Comparison of ENCODE assay signal across 8 cellular contexts in genomic region chr16:2468725-2469398, GRCh38. TPM values are rescaled to one million over a fixed set of nuclear protein-coding genes. Genes with fewer than 3 reads are reported as not detected.
DNase-seq lines count a peak whose midpoint lies in the region; ATAC-seq, FAIRE-seq and TF ChIP-seq lines count a peak whose summit lies in the region.

No MANE protein-coding gene starts in this region.

- no peaks in the 10 kb centered on the region for H3K9me2 ChIP-seq in Loucy (replicated peaks; ENCODE audit: low read depth, low read length)

- no peaks in the 10 kb centered on the region for H3K36me3 ChIP-seq in Loucy (ENCODE audit: insufficient read depth, low read length)
- H3K36me3 ChIP-seq in SK-N-MC (ENCODE audit: insufficient read depth, low read length): no peaks in the 10 kb centered on the region
- H3K36me3 ChIP-seq in keratinocyte (ENCODE audit: control insufficient read depth in 2 of 2, extremely low read depth in 1 of 2, insufficient read depth in 2 of 2, low read length in 2 of 2): no peaks in the 10 kb centered on the region

- H3K4me3 ChIP-seq in GM08714 (ENCODE audit: low read length) (peak overlapping the region; percentile 37; the same call in 1 of the 2 replicates), Loucy (ENCODE audit: low read length, poor library complexity, severe bottlenecking) (peak overlapping the region; percentile 80), SK-N-MC (peak overlapping the region; percentile 75), keratinocyte (ENCODE audit: control insufficient read depth in 2 of 3, extremely low read depth in 1 of 3, insufficient read depth in 2 of 3, low read depth in 1 of 3, low read length in 3 of 3) (peak overlapping the region in 1 of 3 experiments; percentile 59)

- H3K4me1 ChIP-seq in Loucy (ENCODE audit: insufficient read depth, low read length, poor library complexity, severe bottlenecking) (peaks cover 37% of the 10 kb centered on the region), keratinocyte (ENCODE audit: control insufficient read depth, extremely low read depth, insufficient read depth, low read length) (peaks cover 11% of the 10 kb centered on the region)

- ATAC-seq in GM21423 (IDR thresholded peaks at IDR 0.05; ENCODE audit: unreplicated experiment) (no peak), GM18498 (IDR thresholded peaks at IDR 0.05; ENCODE audit: unreplicated experiment) (no peak), GM18520 (IDR thresholded peaks at IDR 0.05; ENCODE audit: unreplicated experiment) (no peak)

- H3K4me2 ChIP-seq in Loucy (ENCODE audit: low read depth, low read length, poor library complexity, severe bottlenecking) (peak overlapping the region; percentile 92), keratinocyte (ENCODE audit: control insufficient read depth, extremely low read depth, insufficient read depth, low read depth, low read length) (peak overlapping the region; percentile 90)

- H3K27me3 ChIP-seq in Loucy (ENCODE audit: insufficient read depth, low read length, poor library complexity, severe bottlenecking) (no peaks in the 10 kb centered on the region), keratinocyte (ENCODE audit: control insufficient read depth, extremely low read depth, insufficient read depth, low read length) (peaks cover 28% of the 10 kb centered on the region)

- H3K9me3 ChIP-seq in Loucy (ENCODE audit: insufficient read depth, low read depth, low read length) (no peaks in the 10 kb centered on the region), SK-N-MC (ENCODE audit: low read depth, low read length) (no peaks in the 10 kb centered on the region), keratinocyte (ENCODE audit: control insufficient read depth, low read depth, low read length) (no peaks in the 10 kb centered on the region)

- no peak overlapping the region for H2AFZ ChIP-seq in Loucy (ENCODE audit: low read length)
- H2AFZ ChIP-seq in keratinocyte (ENCODE audit: control insufficient read depth, low read length): no peak overlapping the region

- no peaks in the 10 kb centered on the region for H3K9me1 ChIP-seq in keratinocyte (ENCODE audit: control insufficient read depth, extremely low read depth, insufficient read depth, low read length)

- H3K79me2 ChIP-seq in Loucy (ENCODE audit: insufficient read depth, low read length) (peaks cover 3% of the 10 kb centered on the region; the same call in 1 of the 2 replicates), keratinocyte (ENCODE audit: control insufficient read depth, insufficient read depth, low read length) (no peaks in the 10 kb centered on the region)

- H4K20me1 ChIP-seq in Loucy (ENCODE audit: insufficient read depth, low read length, poor library complexity, severe bottlenecking) (peaks cover 4% of the 10 kb centered on the region), keratinocyte (ENCODE audit: control insufficient read depth, extremely low read depth, insufficient read depth, low read length) (peaks cover 3% of the 10 kb centered on the region)

- DNase-seq in SK-N-MC (ENCODE audit: low read depth, low spot score): no peak
- no peak for DNase-seq in keratinocyte (ENCODE audit: low read depth, low spot score)
- DNase-seq in activated gamma-delta T cell treated with Interleukin-2 at 50 U/mL for 16 hours: no peak

- no peak for FAIRE-seq in keratinocyte (lab: Jason Lieb, UNC)

- no peaks in the 10 kb centered on the region for H3F3A ChIP-seq in Loucy (ENCODE audit: low read depth)

- H3K27ac ChIP-seq in SK-N-MC: peak overlapping the region; percentile 89
- H3K27ac ChIP-seq in keratinocyte (ENCODE audit: control insufficient read depth, insufficient read depth, low read length): no peak overlapping the region

- TF ChIP-seq CTCF in Loucy (conservative IDR thresholded peaks at IDR 0.05; ENCODE audit: low read length): no peak
- no peak for TF ChIP-seq CTCF in keratinocyte (optimal IDR thresholded peaks at IDR 0.05 in 1 of 3, IDR thresholded peaks at IDR 0.05 in 1 of 3, conservative IDR thresholded peaks at IDR 0.05 in 1 of 3; ENCODE audit: extremely low read depth in 1 of 3, insufficient read depth in 2 of 3, low read length in 3 of 3)

- H3K9ac ChIP-seq in Loucy (ENCODE audit: low read depth, low read length, poor library complexity, severe bottlenecking) (peak overlapping the region; percentile 100), SK-N-MC (ENCODE audit: insufficient read length) (peak overlapping the region; percentile 78), keratinocyte (ENCODE audit: control insufficient read depth, extremely low read depth, insufficient read depth, low read length) (no peak overlapping the region)

- dilution Hi-C loops in keratinocyte (cut with MboI; ENCODE audit: extremely low pct_ligation_motif_present, low sequenced_read_pairs): no loop called here

RNA-seq across cellular contexts. Expression of gene NTN3, which starts 2.2 kb away (rescaled TPM):
- not detected in 3 replicates for polyA plus RNA-seq in keratinocyte
- polyA plus RNA-seq in keratinocyte (2011; ENCODE audit: low read depth): not detected
- 0.03 TPM in 1 of 2 replicates, not detected in the other for polyA plus RNA-seq in keratinocyte (2011; cell fraction: cytosol; rRNA removed)
- not detected in 2 replicates for polyA plus RNA-seq in keratinocyte (2011; cell fraction: nucleus; rRNA removed)
- polyA plus RNA-seq in keratinocyte (2012; ENCODE audit: low replicate concordance): not detected in 2 replicates
- polyA minus RNA-seq in keratinocyte: not detected in 3 replicates
- not detected for polyA minus RNA-seq in keratinocyte (2011; cell fraction: cytosol; rRNA and poly(A)+ RNA removed)
- polyA minus RNA-seq in keratinocyte (2011; cell fraction: nucleus; rRNA and poly(A)+ RNA removed): not detected in 2 replicates

RNA-seq across cellular contexts. Expression of gene TBC1D24, which starts 6.1 kb away (rescaled TPM):
- 2.4 to 3.6 TPM (median 3.0 TPM) in 3 replicates for polyA plus RNA-seq in keratinocyte
- polyA plus RNA-seq in keratinocyte (2011; ENCODE audit: low read depth): 0.49 TPM
- 2.9 and 3.1 TPM in 2 replicates for polyA plus RNA-seq in keratinocyte (2011; cell fraction: cytosol; rRNA removed)
- 8.8 and 10.1 TPM in 2 replicates for polyA plus RNA-seq in keratinocyte (2011; cell fraction: nucleus; rRNA removed)
- polyA plus RNA-seq in keratinocyte (2012; ENCODE audit: low replicate concordance): 1.6 and 4.4 TPM in 2 replicates
- polyA minus RNA-seq in keratinocyte: 6.2 to 9.5 TPM (median 7.9 TPM) in 3 replicates
- 9.8 TPM for polyA minus RNA-seq in keratinocyte (2011; cell fraction: cytosol; rRNA and poly(A)+ RNA removed)
- 10.2 and 11.2 TPM in 2 replicates for polyA minus RNA-seq in keratinocyte (2011; cell fraction: nucleus; rRNA and poly(A)+ RNA removed)

RNA-seq across cellular contexts. Expression of gene TEDC2, which starts 9.0 kb away (rescaled TPM):
- 2.4 to 2.8 TPM (median 2.7 TPM) in 3 replicates for polyA plus RNA-seq in keratinocyte
- not detected for polyA plus RNA-seq in keratinocyte (2011; ENCODE audit: low read depth)
- 0.92 and 1.9 TPM in 2 replicates for polyA plus RNA-seq in keratinocyte (2011; cell fraction: cytosol; rRNA removed)
- polyA plus RNA-seq in keratinocyte (2011; cell fraction: nucleus; rRNA removed): 3.4 and 3.7 TPM in 2 replicates
- 0.56 and 4.8 TPM in 2 replicates for polyA plus RNA-seq in keratinocyte (2012; ENCODE audit: low replicate concordance)
- polyA minus RNA-seq in keratinocyte: 1.8 to 7.6 TPM (median 2.3 TPM) in 3 replicates
- polyA minus RNA-seq in keratinocyte (2011; cell fraction: cytosol; rRNA and poly(A)+ RNA removed): 3.3 TPM
- 1.4 and 3.8 TPM in 2 replicates for polyA minus RNA-seq in keratinocyte (2011; cell fraction: nucleus; rRNA and poly(A)+ RNA removed)

RNA-seq across cellular contexts. Expression of gene CCNF, which starts 39.6 kb away (rescaled TPM):
- polyA plus RNA-seq in keratinocyte: 1.3 to 8.3 TPM (median 3.5 TPM) in 3 replicates
- 0.45 TPM for polyA plus RNA-seq in keratinocyte (2011; ENCODE audit: low read depth)
- 1.7 and 2.2 TPM in 2 replicates for polyA plus RNA-seq in keratinocyte (2011; cell fraction: cytosol; rRNA removed)
- polyA plus RNA-seq in keratinocyte (2011; cell fraction: nucleus; rRNA removed): 3.4 and 3.8 TPM in 2 replicates
- 1.5 and 8.4 TPM in 2 replicates for polyA plus RNA-seq in keratinocyte (2012; ENCODE audit: low replicate concordance)
- polyA minus RNA-seq in keratinocyte: 5.1 to 27.4 TPM (median 15.6 TPM) in 3 replicates
- 11.7 TPM for polyA minus RNA-seq in keratinocyte (2011; cell fraction: cytosol; rRNA and poly(A)+ RNA removed)
- 5.3 and 5.7 TPM in 2 replicates for polyA minus RNA-seq in keratinocyte (2011; cell fraction: nucleus; rRNA and poly(A)+ RNA removed)

RNA-seq across cellular contexts. Expression of gene ATP6V0C, which starts 44.9 kb away (rescaled TPM):
- 10.6 to 109 TPM (median 11.4 TPM) in 3 replicates for polyA plus RNA-seq in keratinocyte
- 169 TPM for polyA plus RNA-seq in keratinocyte (2011; ENCODE audit: low read depth)
- polyA plus RNA-seq in keratinocyte (2011; cell fraction: cytosol; rRNA removed): 40.0 and 100 TPM in 2 replicates
- 79.4 and 81.9 TPM in 2 replicates for polyA plus RNA-seq in keratinocyte (2011; cell fraction: nucleus; rRNA removed)
- 218 and 435 TPM in 2 replicates for polyA plus RNA-seq in keratinocyte (2012; ENCODE audit: low replicate concordance)
- 17.6 to 114 TPM (median 20.6 TPM) in 3 replicates for polyA minus RNA-seq in keratinocyte
- 241 TPM for polyA minus RNA-seq in keratinocyte (2011; cell fraction: cytosol; rRNA and poly(A)+ RNA removed)
- 36.1 and 43.0 TPM in 2 replicates for polyA minus RNA-seq in keratinocyte (2011; cell fraction: nucleus; rRNA and poly(A)+ RNA removed)
